ENCODE assay signal across 12 cellular contexts in genomic region chr22:41966225-41966606, GRCh38. TPM values are rescaled to one million over a fixed set of nuclear protein-coding genes. Genes with fewer than 3 reads are reported as not detected.
DNase-seq lines count a peak whose midpoint lies in the region; ATAC-seq and TF ChIP-seq lines count a peak whose summit lies in the region.
"Had no signal": no experiment of that assay in that cellular context is flagged by ENCODE, and none has a peak within 500 bp of the region (broad histone marks: within the 10 kb centered on the region; RNA-seq: fewer than 3 reads in every experiment).

No MANE protein-coding gene starts in this region.

- no peak overlapping the region for H3K18ac ChIP-seq in neuronal stem cell (ENCODE audit: low read length)

- no peak overlapping the region for H3K14ac ChIP-seq in neuronal stem cell (ENCODE audit: low read length)

- H2BK5ac ChIP-seq in neuronal stem cell (ENCODE audit: low read length) = no peak overlapping the region

- H3K79me2 ChIP-seq in ACC112 (ENCODE audit: control insufficient read depth, insufficient read depth, low read length, unreplicated experiment) = no peaks in the 10 kb centered on the region

- H4K91ac ChIP-seq in neuronal stem cell (ENCODE audit: low read depth, low read length, poor library complexity) = no peak overlapping the region

- no peak for TF ChIP-seq CTCF in WERI-Rb-1 (IDR thresholded peaks at IDR 0.05; ENCODE audit: low read depth, low read length)
- TF ChIP-seq CTCF in lower lobe of right lung (IDR thresholded peaks at IDR 0.05) = no peak

- no peaks in the 10 kb centered on the region for H3K9me3 ChIP-seq in WERI-Rb-1 (ENCODE audit: severe bottlenecking)
- no peaks in the 10 kb centered on the region for H3K9me3 ChIP-seq in neuronal stem cell (replicated peaks in 1 of 2; ENCODE audit: control insufficient read depth in 2 of 2, insufficient read depth in 1 of 2, low read depth in 1 of 2, low read length in 2 of 2)
- H3K9me3 ChIP-seq in lower lobe of right lung = no peaks in the 10 kb centered on the region
- H3K9me3 ChIP-seq: Caco-2 had no signal

- H3K36me3 ChIP-seq in ACC112 (ENCODE audit: insufficient read depth, low read length) (no peaks in the 10 kb centered on the region), WERI-Rb-1 (no peaks in the 10 kb centered on the region), neuronal stem cell (replicated peaks in 1 of 2; ENCODE audit: control insufficient read depth in 2 of 2, insufficient read depth in 2 of 2, low read length in 2 of 2) (no peaks in the 10 kb centered on the region), lower lobe of right lung (no peaks in the 10 kb centered on the region)

- no peak overlapping the region for H4K8ac ChIP-seq in neuronal stem cell (ENCODE audit: low read depth, low read length)

- no peak overlapping the region for H2BK120ac ChIP-seq in neuronal stem cell (ENCODE audit: low read depth, low read length)

- H3K4me1 ChIP-seq in ACC112 (ENCODE audit: control insufficient read depth, insufficient read depth, low read length, unreplicated experiment) (no peaks in the 10 kb centered on the region), neuronal stem cell (ENCODE audit: control insufficient read depth in 2 of 2, insufficient read depth in 1 of 2, low read depth in 1 of 2, low read length in 2 of 2) (peaks cover 24 to 26% of the 10 kb centered on the region in 2 donors), lower lobe of right lung (peaks cover 14% of the 10 kb centered on the region)
- H3K4me1 ChIP-seq: Caco-2 had no signal

- no peak overlapping the region for H3K23ac ChIP-seq in neuronal stem cell (ENCODE audit: low read depth, low read length, poor library complexity)

- H3K4me2 ChIP-seq in neuronal stem cell (ENCODE audit: insufficient read depth, low read length, poor library complexity, severe bottlenecking) = no peak overlapping the region

- no peak overlapping the region for H3K9ac ChIP-seq in neuronal stem cell (ENCODE audit: low read depth, low read length, poor library complexity)

- H3K4ac ChIP-seq in neuronal stem cell (ENCODE audit: low read length) = no peak overlapping the region

- H2AFZ ChIP-seq in ACC112 (ENCODE audit: low read length, unreplicated experiment) = no peak overlapping the region
- peak overlapping the region; percentile 83 for H2AFZ ChIP-seq in neuronal stem cell (ENCODE audit: low read length)

- H2BK15ac ChIP-seq in neuronal stem cell (ENCODE audit: low read length) = no peak overlapping the region

- H2AK5ac ChIP-seq in neuronal stem cell (ENCODE audit: low read depth, low read length) = no peak overlapping the region

- no peak overlapping the region for H2BK12ac ChIP-seq in neuronal stem cell (ENCODE audit: low read length)

- no CpG with 5 or more reads among the region's 2 CpGs for WGBS in neuronal stem cell (ENCODE audit: extremely low coverage in 2 of 2, insufficient read length in 2 of 2, insufficient replicate concordance in 1 of 2), 2 donors

- no peaks in the 10 kb centered on the region for H3K79me1 ChIP-seq in neuronal stem cell (ENCODE audit: low read depth, low read length)

- ATAC-seq in lower lobe of right lung (no peak), HG03571 (IDR thresholded peaks at IDR 0.05; ENCODE audit: unreplicated experiment) (no peak)

- H3K27ac ChIP-seq in ACC112 (ENCODE audit: low read depth, low read length) (0 out of 2 replicates have a peak overlapping the region, but pooled peaks have one; percentile 9), WERI-Rb-1 (peak overlapping the region; percentile 80), cingulate gyrus (ENCODE audit: low read depth, low read length) (peak overlapping the region; percentile 70), neuronal stem cell (replicated peaks; ENCODE audit: low read length) (no peak overlapping the region), lower lobe of right lung (no peak overlapping the region)

- no peak overlapping the region for H3K4me3 ChIP-seq in ACC112 (ENCODE audit: low read depth, low read length)
- H3K4me3 ChIP-seq in WERI-Rb-1 (ENCODE audit: low read depth, low read length) = no peak overlapping the region
- no peak overlapping the region for H3K4me3 ChIP-seq in neuronal stem cell (ENCODE audit: low read length in 2 of 2)
- H3K4me3 ChIP-seq in lower lobe of right lung = no peak overlapping the region

- intact Hi-C loops in lower lobe of right lung (cut with DNase I) = no loop called here

- H3K27me3 ChIP-seq in ACC112 (ENCODE audit: insufficient read depth, low read length) (no peaks in the 10 kb centered on the region), WERI-Rb-1 (ENCODE audit: insufficient read depth, low read depth, severe bottlenecking) (no peaks in the 10 kb centered on the region), neuronal stem cell (ENCODE audit: control insufficient read depth in 3 of 3, insufficient read depth in 3 of 3, low read depth in 1 of 3, low read length in 3 of 3) (no peaks in the 10 kb centered on the region), lower lobe of right lung (ENCODE audit: low read depth) (no peaks in the 10 kb centered on the region)

- DNase-seq in WERI-Rb-1 = no peak
- no peak for DNase-seq in neuronal stem cell (ENCODE audit: low spot score)
- no peak for DNase-seq in effector CD8-positive, alpha-beta T cell (lab: John Stamatoyannopoulos, UW)
- DNase-seq in lower lobe of right lung = no peak
- DNase-seq in SW 1271 (lab: John Stamatoyannopoulos, UW) = no peak
- DNase-seq: NCI-H2029 treated with DMSO at 0.1 percent for 48 hours, NCI-H526 treated with DMSO at 0.1 percent for 48 hours had no signal

RNA-seq across cellular contexts. Expression of gene SEPTIN3, which starts 3.0 kb away (rescaled TPM):
- 42.3 TPM for polyA plus RNA-seq in neuronal stem cell (2013, experiment 1 of 2)
- 42.6 TPM for polyA plus RNA-seq in neuronal stem cell (2013, experiment 2 of 2)
- total RNA-seq in lower lobe of right lung = 2.5 TPM

RNA-seq across cellular contexts. Expression of gene CENPM, which starts 19.3 kb away (rescaled TPM):
- polyA plus RNA-seq in neuronal stem cell (2013, experiment 1 of 2) = 31.3 TPM
- 32.8 TPM for polyA plus RNA-seq in neuronal stem cell (2013, experiment 2 of 2)
- total RNA-seq in lower lobe of right lung = 2.3 TPM

RNA-seq across cellular contexts. Expression of gene WBP2NL, which starts 32.4 kb away (rescaled TPM):
- not detected for polyA plus RNA-seq in neuronal stem cell (2013, experiment 1 of 2)
- not detected for polyA plus RNA-seq in neuronal stem cell (2013, experiment 2 of 2)
- 1.9 TPM for total RNA-seq in lower lobe of right lung
- total RNA-seq: A172 had no signal

RNA-seq across cellular contexts. Expression of gene TNFRSF13C, which starts 39.6 kb away (rescaled TPM):
- 1.6 TPM for polyA plus RNA-seq in neuronal stem cell (2013, experiment 1 of 2)
- polyA plus RNA-seq in neuronal stem cell (2013, experiment 2 of 2) = 1.8 TPM
- total RNA-seq in lower lobe of right lung = 0.27 TPM

Comparison
In these comparisons a context has a peak if more than half of its experiments do, and no peak if none do; other contexts are left out.
1. H3K27ac ChIP-seq: peak in ACC112 (single experiment), WERI-Rb-1 (single experiment) and cingulate gyrus (single experiment); none in neuronal stem cell (single experiment) and lower lobe of right lung (single experiment).